Comparison of ENCODE assay signal across 26 cellular contexts in genomic region chr16:70484867-70485266, GRCh38. TPM values are rescaled to one million over a fixed set of nuclear protein-coding genes. Genes with fewer than 3 reads are reported as not detected.
A peak's percentile ranks its signal among the peaks of the same experiment; 100 is the strongest.
DNase-seq lines count a peak whose midpoint lies in the region; ATAC-seq, FAIRE-seq and TF ChIP-seq lines count a peak whose summit lies in the region.
"Had no signal": no experiment of that assay in that cellular context is flagged by ENCODE, and none has a peak within 500 bp of the region (broad histone marks: within the 10 kb centered on the region; RNA-seq: fewer than 3 reads in every experiment).

No MANE protein-coding gene starts in this region.

- peaks cover 31 to 50% of the 10 kb centered on the region in 2 experiments for H3K36me3 ChIP-seq in HepG2 (replicated peaks in 1 of 2; ENCODE audit: control insufficient read depth in 1 of 2, insufficient read depth in 2 of 2, low read length in 2 of 2)
- H3K36me3 ChIP-seq in right lobe of liver: peaks cover 0 to 52% (median 16%) of the 10 kb centered on the region in 4 donors
- H3K36me3 ChIP-seq in upper lobe of right lung: peaks cover 76% of the 10 kb centered on the region

- FAIRE-seq in HepG2 (lab: Jason Lieb, UNC): no peak
- FAIRE-seq: GM12878, GM19239 had no signal

- intact Hi-C loops in HepG2 (cut with micrococcal nuclease; ENCODE audit: unreplicated experiment) (no loop called here), right lobe of liver (cut with DNase I) (no loop called here), upper lobe of right lung (cut with DNase I) (no loop called here)

- H3K4me3 ChIP-seq in HepG2 (replicated peaks in 1 of 3; ENCODE audit: insufficient read depth in 1 of 3, low read depth in 2 of 3, low read length in 3 of 3): no peak overlapping the region
- no peak overlapping the region for H3K4me3 ChIP-seq in right lobe of liver
- H3K4me3 ChIP-seq in upper lobe of right lung: no peak overlapping the region
- H3K4me3 ChIP-seq: BLaER1, GM12878 had no signal

- no peaks in the 10 kb centered on the region for H3K79me2 ChIP-seq in HepG2 (ENCODE audit: insufficient read depth, low read length)

- no peaks in the 10 kb centered on the region for H3K27me3 Mint-ChIP-seq in activated CD4-positive, alpha-beta T cell treated with anti-CD3 and anti-CD28 coated beads, Interleukin-2, amount 10 ng/mL, durations not matched to agents 7 days and 5 days
- H3K27me3 Mint-ChIP-seq in T-helper 17 cell: no peaks in the 10 kb centered on the region
- H3K27me3 Mint-ChIP-seq: CD4-positive, alpha-beta memory T cell; CD4-positive, CD25-positive, alpha-beta regulatory T cell; CD8-positive, alpha-beta memory T cell had no signal

- H3K27ac Mint-ChIP-seq in activated CD4-positive, alpha-beta T cell treated with anti-CD3 and anti-CD28 coated beads, Interleukin-2, amount 10 ng/mL, durations not matched to agents 7 days and 5 days: peak overlapping the region; percentile 19
- peak overlapping the region; percentile 9 for H3K27ac Mint-ChIP-seq in T-helper 17 cell
- H3K27ac Mint-ChIP-seq: CD4-positive, CD25-positive, alpha-beta regulatory T cell had no signal

- no peak overlapping the region for H3K4me2 ChIP-seq in HepG2 (ENCODE audit: low read depth, low read length)
- H3K4me2 ChIP-seq: BLaER1 had no signal

- H3K27me3 ChIP-seq in HepG2 (ENCODE audit: control insufficient read depth in 1 of 2, insufficient read depth in 2 of 2, low read length in 2 of 2) (no peaks in the 10 kb centered on the region), right lobe of liver (no peaks in the 10 kb centered on the region), upper lobe of right lung (no peaks in the 10 kb centered on the region)
- H3K27me3 ChIP-seq: BE2C, BLaER1 had no signal

- ATAC-seq in HepG2 (no peak), right lobe of liver (no peak), T-helper 17 cell (no peak), upper lobe of right lung (no peak)
- ATAC-seq: GM12878 had no signal

- BruUV-seq in HepG2 (replicated peaks; lab: Mats Ljungman, UMichigan): no TSS peak

- POLR2A ChIA-PET in activated CD4-positive, alpha-beta T cell treated with anti-CD3 and anti-CD28 coated beads, Interleukin-2, amount 10 ng/mL, durations not matched to agents 7 days and 5 days (lab: Charles Lee): no interaction called here
- POLR2A ChIA-PET in HepG2 (lab: Yijun Ruan, JAX): interaction anchor here (2.1 kb wide), 1 partner anchor 104 kb away, joined by 6 read pairs; no protein-coding TSS in a partner anchor

- no peaks in the 10 kb centered on the region for H3K9me3 Mint-ChIP-seq in activated CD4-positive, alpha-beta T cell treated with anti-CD3 and anti-CD28 coated beads, Interleukin-2, amount 10 ng/mL, durations not matched to agents 7 days and 5 days
- H3K9me3 Mint-ChIP-seq: CD14-positive monocyte; CD4-positive, alpha-beta memory T cell; CD4-positive, CD25-positive, alpha-beta regulatory T cell; CD8-positive, alpha-beta memory T cell had no signal

- H3K4me3 Mint-ChIP-seq in activated CD4-positive, alpha-beta T cell treated with anti-CD3 and anti-CD28 coated beads, Interleukin-2, amount 10 ng/mL, durations not matched to agents 7 days and 5 days: no peak overlapping the region
- H3K4me3 Mint-ChIP-seq in T-helper 17 cell: no peak overlapping the region
- H3K4me3 Mint-ChIP-seq: CD14-positive monocyte; CD4-positive, alpha-beta memory T cell; CD4-positive, CD25-positive, alpha-beta regulatory T cell; CD8-positive, alpha-beta memory T cell had no signal

- no peaks in the 10 kb centered on the region for H3K9me3 ChIP-seq in HepG2 (ENCODE audit: low read length)
- no peaks in the 10 kb centered on the region for H3K9me3 ChIP-seq in right lobe of liver
- no peaks in the 10 kb centered on the region for H3K9me3 ChIP-seq in T-helper 17 cell (ENCODE audit: control insufficient read depth, low read length, poor library complexity, severe bottlenecking)
- H3K9me3 ChIP-seq in upper lobe of right lung: no peaks in the 10 kb centered on the region
- H3K9me3 ChIP-seq: BE2C, BLaER1 had no signal

- no peak for DNase-seq in activated CD4-positive, alpha-beta T cell treated with anti-CD3 and anti-CD28 coated beads, Interleukin-2, amount 10 ng/mL, durations not matched to agents 7 days and 5 days
- no peak for DNase-seq in activated CD4-positive, alpha-beta T cell treated with anti-CD3 and anti-CD28 coated beads for 1 hour
- DNase-seq in HepG2 (ENCODE audit: low spot score) (no peak), right lobe of liver (no peak), T-helper 17 cell (no peak), upper lobe of right lung (no peak), LoVo (ENCODE audit: low spot score) (no peak)
- DNase-seq: ACHN; BE2C; C1 segment of cervical spinal cord; CD4-positive, alpha-beta memory T cell; CD4-positive, CD25-positive, alpha-beta regulatory T cell; CD8-positive, alpha-beta memory T cell; COR-L47; DMS 273 treated with DMSO at 0.1 percent for 48 hours; DMS153; DMS53; DMS79; DND-41; EL; GDM1 had no signal

- TF ChIP-seq POLR2A in HepG2 (IDR thresholded peaks at IDR 0.05; ENCODE audit: insufficient read depth in 1 of 2, low read depth in 2 of 2, low read length in 2 of 2): no peak
- TF ChIP-seq POLR2A in right lobe of liver (IDR thresholded peaks at IDR 0.05): no peak

- H4K20me1 ChIP-seq in HepG2 (ENCODE audit: insufficient read depth, low read length): no peaks in the 10 kb centered on the region
- H4K20me1 ChIP-seq: BLaER1 had no signal

- 87% methylated on average over 2 of the region's 2 CpGs for WGBS in HepG2 (ENCODE audit: low lambda C conversion rate)
- WGBS in right lobe of liver (ENCODE audit: insufficient coverage, low coverage, low lambda C conversion rate, missing lambda C conversion rate): 100% methylated on average over 1 of the region's 2 CpGs

- H3K27ac ChIP-seq in HepG2 (ENCODE audit: extremely low read length, insufficient read depth, low read length) (no peak overlapping the region), right lobe of liver (no peak overlapping the region), upper lobe of right lung (no peak overlapping the region)
- H3K27ac ChIP-seq: 22Rv1, BLaER1 had no signal

- CTCF ChIA-PET in activated CD4-positive, alpha-beta T cell treated with anti-CD3 and anti-CD28 coated beads, Interleukin-2, amount 10 ng/mL, durations not matched to agents 7 days and 5 days (lab: Charles Lee): interaction anchor here (0.6 to 1.5 kb wide), 2 partner anchors 12 to 66 kb away, joined by 3 read pairs; no protein-coding TSS in a partner anchor
- CTCF ChIA-PET in HepG2 (lab: Yijun Ruan, JAX; ENCODE audit: low intra/inter-chr PET ratio, low total read pairs): no interaction called here

- H3K4me1 Mint-ChIP-seq in activated CD4-positive, alpha-beta T cell treated with anti-CD3 and anti-CD28 coated beads, Interleukin-2, amount 10 ng/mL, durations not matched to agents 7 days and 5 days: no peaks in the 10 kb centered on the region
- no peaks in the 10 kb centered on the region for H3K4me1 Mint-ChIP-seq in T-helper 17 cell
- H3K4me1 Mint-ChIP-seq: CD14-positive monocyte; CD4-positive, alpha-beta memory T cell; CD4-positive, CD25-positive, alpha-beta regulatory T cell; CD8-positive, alpha-beta memory T cell had no signal

- no peak overlapping the region for H2AFZ ChIP-seq in HepG2 (ENCODE audit: low read length)

- peaks cover 12% of the 10 kb centered on the region for H3K4me1 ChIP-seq in HepG2 (ENCODE audit: insufficient read depth, low read length)
- no peaks in the 10 kb centered on the region for H3K4me1 ChIP-seq in right lobe of liver
- no peaks in the 10 kb centered on the region for H3K4me1 ChIP-seq in upper lobe of right lung
- H3K4me1 ChIP-seq: BE2C had no signal

- no peak for TF ChIP-seq RAD21 in HepG2 (CRISPR knock-in tag; IDR thresholded peaks at IDR 0.05)

- TF ChIP-seq EP300 in HepG2 (IDR thresholded peaks at IDR 0.05; ENCODE audit: low read depth in 2 of 2, low read length in 2 of 2): no peak
- TF ChIP-seq EP300 in HepG2 (CRISPR knock-in tag; IDR thresholded peaks at IDR 0.05; ENCODE audit: borderline replicate concordance): no peak

- in situ Hi-C loops in HepG2 (cut with HindIII; ENCODE audit: extremely low pct_ligation_motif_present, low pct_unique_long_range_greater_than_20kb): no loop called here

- H3K36me3 Mint-ChIP-seq in activated CD4-positive, alpha-beta T cell treated with anti-CD3 and anti-CD28 coated beads, Interleukin-2, amount 10 ng/mL, durations not matched to agents 7 days and 5 days (ENCODE audit: low read depth): peaks cover 20% of the 10 kb centered on the region
- H3K36me3 Mint-ChIP-seq in T-helper 17 cell (ENCODE audit: low read depth): no peaks in the 10 kb centered on the region

- H3K9ac ChIP-seq in HepG2 (ENCODE audit: insufficient read depth, low read depth, low read length): no peak overlapping the region
- H3K9ac ChIP-seq: BLaER1 had no signal

- TF ChIP-seq CTCF in HepG2 (CRISPR knock-in tag; IDR thresholded peaks at IDR 0.05) (no peak), right lobe of liver (IDR thresholded peaks at IDR 0.05) (no peak), upper lobe of right lung (IDR thresholded peaks at IDR 0.05) (no peak)

RNA-seq across cellular contexts. Expression of gene FCSK, which starts 30.5 kb away (rescaled TPM):
- 10 to 100 TPM; 16.8 to 18.8 TPM for total RNA-seq in activated CD4-positive, alpha-beta T cell treated with anti-CD3 and anti-CD28 coated beads, Interleukin-2, amount 10 ng/mL, durations not matched to agents 7 days and 5 days
- 4.9 and 9.1 TPM in 2 replicates for total RNA-seq in HepG2 (2016; rRNA removed; fragmentation: Illumina TruSeq; extraction: Trizol)
- total RNA-seq in HepG2 (2016; cell fraction: cytosol; rRNA removed; fragmentation: Illumina TruSeq; extraction: Trizol; ENCODE audit: low read depth): 4.4 and 5.2 TPM in 2 replicates
- 4.2 and 8.4 TPM in 2 replicates for total RNA-seq in HepG2 (2016; cell fraction: insoluble cytoplasmic fraction; rRNA removed; fragmentation: Illumina TruSeq; extraction: Trizol)
- total RNA-seq in HepG2 (2016; cell fraction: membrane; rRNA removed; fragmentation: Illumina TruSeq; extraction: Trizol): 2.6 and 3.0 TPM in 2 replicates
- total RNA-seq in HepG2 (2016; cell fraction: nucleus; rRNA removed; fragmentation: Illumina TruSeq; extraction: Trizol): 12.1 and 12.8 TPM in 2 replicates
- polyA plus RNA-seq in HepG2 (2011; rRNA removed): 15.0 and 19.2 TPM in 2 replicates
- 6.7 and 8.3 TPM in 2 replicates for polyA plus RNA-seq in HepG2 (2011; cell fraction: cytosol; rRNA removed)
- 81.8 and 104 TPM in 2 replicates for polyA plus RNA-seq in HepG2 (2011; cell fraction: nucleus; rRNA removed)
- 6.2 and 6.4 TPM in 2 replicates for polyA plus RNA-seq in HepG2 (2012)
- polyA plus RNA-seq in HepG2 (2016; cell fraction: cytosol; fragmentation: Illumina TruSeq; extraction: Trizol; ENCODE audit: low read depth): 0.53 and 0.70 TPM in 2 replicates
- 3.5 and 3.9 TPM in 2 replicates for polyA plus RNA-seq in HepG2 (2016; cell fraction: insoluble cytoplasmic fraction; fragmentation: Illumina TruSeq; extraction: Trizol; ENCODE audit: low read depth)
- polyA plus RNA-seq in HepG2 (2016; cell fraction: membrane; fragmentation: Illumina TruSeq; extraction: Trizol; ENCODE audit: low read depth): 1.2 and 1.3 TPM in 2 replicates
- polyA plus RNA-seq in HepG2 (2016; cell fraction: nucleus; fragmentation: Illumina TruSeq; extraction: Trizol; ENCODE audit: insufficient read depth, low read depth): 28.7 and 33.1 TPM in 2 replicates
- polyA minus RNA-seq in HepG2 (2011; rRNA and poly(A)+ RNA removed; ENCODE audit: low replicate concordance): 24.8 and 29.5 TPM in 2 replicates
- polyA minus RNA-seq in HepG2 (2011; cell fraction: cytosol; rRNA and poly(A)+ RNA removed): 4.3 and 5.3 TPM in 2 replicates
- polyA minus RNA-seq in HepG2 (2011; cell fraction: nucleus; rRNA and poly(A)+ RNA removed): 15.6 and 19.0 TPM in 2 replicates
- total RNA-seq in right lobe of liver: 10 to 100 TPM; 10.9 to 16.7 (median 13.4) TPM
- 10 to 100 TPM; 27.1 to 27.7 TPM for total RNA-seq in T-helper 17 cell
- 26.0 TPM for total RNA-seq in upper lobe of right lung

RNA-seq across cellular contexts. Expression of gene COG4, which starts 38.5 kb away (rescaled TPM):
- total RNA-seq in activated CD4-positive, alpha-beta T cell treated with anti-CD3 and anti-CD28 coated beads, Interleukin-2, amount 10 ng/mL, durations not matched to agents 7 days and 5 days: 10 to 100 TPM; 59.8 to 70.8 TPM
- total RNA-seq in HepG2 (2016; rRNA removed; fragmentation: Illumina TruSeq; extraction: Trizol) (73.8 and 85.7 TPM in 2 replicates), right lobe of liver (10 to 100 TPM; 24.5 to 32.9 (median 30.7) TPM), T-helper 17 cell (10 to 100 TPM; 26.3 to 54.0 TPM), upper lobe of right lung (63.0 TPM)
- 9.8 and 10.8 TPM in 2 replicates for total RNA-seq in HepG2 (2016; cell fraction: cytosol; rRNA removed; fragmentation: Illumina TruSeq; extraction: Trizol; ENCODE audit: low read depth)
- total RNA-seq in HepG2 (2016; cell fraction: insoluble cytoplasmic fraction; rRNA removed; fragmentation: Illumina TruSeq; extraction: Trizol): 73.6 and 85.8 TPM in 2 replicates
- total RNA-seq in HepG2 (2016; cell fraction: membrane; rRNA removed; fragmentation: Illumina TruSeq; extraction: Trizol): 16.2 and 17.5 TPM in 2 replicates
- total RNA-seq in HepG2 (2016; cell fraction: nucleus; rRNA removed; fragmentation: Illumina TruSeq; extraction: Trizol): 47.2 and 51.5 TPM in 2 replicates
- 51.1 and 52.7 TPM in 2 replicates for polyA plus RNA-seq in HepG2 (2011; rRNA removed)
- 40.4 and 61.2 TPM in 2 replicates for polyA plus RNA-seq in HepG2 (2011; cell fraction: cytosol; rRNA removed)
- polyA plus RNA-seq in HepG2 (2011; cell fraction: nucleus; rRNA removed): 138 and 141 TPM in 2 replicates
- polyA plus RNA-seq in HepG2 (2012): 38.9 and 41.3 TPM in 2 replicates
- polyA plus RNA-seq in HepG2 (2016; cell fraction: cytosol; fragmentation: Illumina TruSeq; extraction: Trizol; ENCODE audit: low read depth): 4.5 and 4.8 TPM in 2 replicates
- polyA plus RNA-seq in HepG2 (2016; cell fraction: insoluble cytoplasmic fraction; fragmentation: Illumina TruSeq; extraction: Trizol; ENCODE audit: low read depth): 53.2 and 57.0 TPM in 2 replicates
- polyA plus RNA-seq in HepG2 (2016; cell fraction: membrane; fragmentation: Illumina TruSeq; extraction: Trizol; ENCODE audit: low read depth): 5.8 and 7.8 TPM in 2 replicates
- 75.3 and 76.0 TPM in 2 replicates for polyA plus RNA-seq in HepG2 (2016; cell fraction: nucleus; fragmentation: Illumina TruSeq; extraction: Trizol; ENCODE audit: insufficient read depth, low read depth)
- 62.6 and 88.2 TPM in 2 replicates for polyA minus RNA-seq in HepG2 (2011; rRNA and poly(A)+ RNA removed; ENCODE audit: low replicate concordance)
- polyA minus RNA-seq in HepG2 (2011; cell fraction: cytosol; rRNA and poly(A)+ RNA removed): 21.7 and 23.0 TPM in 2 replicates
- 43.4 and 56.8 TPM in 2 replicates for polyA minus RNA-seq in HepG2 (2011; cell fraction: nucleus; rRNA and poly(A)+ RNA removed)

RNA-seq across cellular contexts. Expression of gene SF3B3, which starts 38.7 kb away (rescaled TPM):
- 100 to 1,000 TPM; 369 to 376 TPM for total RNA-seq in activated CD4-positive, alpha-beta T cell treated with anti-CD3 and anti-CD28 coated beads, Interleukin-2, amount 10 ng/mL, durations not matched to agents 7 days and 5 days
- 500 and 817 TPM in 2 replicates for total RNA-seq in HepG2 (2016; rRNA removed; fragmentation: Illumina TruSeq; extraction: Trizol)
- 52.3 and 54.5 TPM in 2 replicates for total RNA-seq in HepG2 (2016; cell fraction: cytosol; rRNA removed; fragmentation: Illumina TruSeq; extraction: Trizol; ENCODE audit: low read depth)
- 484 and 682 TPM in 2 replicates for total RNA-seq in HepG2 (2016; cell fraction: insoluble cytoplasmic fraction; rRNA removed; fragmentation: Illumina TruSeq; extraction: Trizol)
- 138 and 170 TPM in 2 replicates for total RNA-seq in HepG2 (2016; cell fraction: membrane; rRNA removed; fragmentation: Illumina TruSeq; extraction: Trizol)
- total RNA-seq in HepG2 (2016; cell fraction: nucleus; rRNA removed; fragmentation: Illumina TruSeq; extraction: Trizol): 336 and 347 TPM in 2 replicates
- polyA plus RNA-seq in HepG2 (2011; rRNA removed): 140 and 157 TPM in 2 replicates
- 134 and 147 TPM in 2 replicates for polyA plus RNA-seq in HepG2 (2011; cell fraction: cytosol; rRNA removed)
- 150 and 189 TPM in 2 replicates for polyA plus RNA-seq in HepG2 (2011; cell fraction: nucleus; rRNA removed)
- 211 and 269 TPM in 2 replicates for polyA plus RNA-seq in HepG2 (2012)
- polyA plus RNA-seq in HepG2 (2016; cell fraction: cytosol; fragmentation: Illumina TruSeq; extraction: Trizol; ENCODE audit: low read depth): 31.7 and 36.7 TPM in 2 replicates
- 551 and 651 TPM in 2 replicates for polyA plus RNA-seq in HepG2 (2016; cell fraction: insoluble cytoplasmic fraction; fragmentation: Illumina TruSeq; extraction: Trizol; ENCODE audit: low read depth)
- polyA plus RNA-seq in HepG2 (2016; cell fraction: membrane; fragmentation: Illumina TruSeq; extraction: Trizol; ENCODE audit: low read depth): 103 and 131 TPM in 2 replicates
- polyA plus RNA-seq in HepG2 (2016; cell fraction: nucleus; fragmentation: Illumina TruSeq; extraction: Trizol; ENCODE audit: insufficient read depth, low read depth): 452 and 475 TPM in 2 replicates
- polyA minus RNA-seq in HepG2 (2011; rRNA and poly(A)+ RNA removed; ENCODE audit: low replicate concordance): 774 and 825 TPM in 2 replicates
- 152 and 162 TPM in 2 replicates for polyA minus RNA-seq in HepG2 (2011; cell fraction: cytosol; rRNA and poly(A)+ RNA removed)
- polyA minus RNA-seq in HepG2 (2011; cell fraction: nucleus; rRNA and poly(A)+ RNA removed): 238 and 284 TPM in 2 replicates
- 100 to 1,000 TPM in 1 of 6 experiments, 10 to 100 TPM in 5; 51.4 to 110 (median 90.7) TPM for total RNA-seq in right lobe of liver
- total RNA-seq in T-helper 17 cell: 100 to 1,000 TPM; 163 to 182 TPM
- total RNA-seq in upper lobe of right lung: 174 TPM

RNA-seq across cellular contexts. Expression of gene ST3GAL2, which starts 46.0 kb away (rescaled TPM):
- 10 to 100 TPM; 24.5 to 25.6 TPM for total RNA-seq in activated CD4-positive, alpha-beta T cell treated with anti-CD3 and anti-CD28 coated beads, Interleukin-2, amount 10 ng/mL, durations not matched to agents 7 days and 5 days
- total RNA-seq in HepG2 (2016; rRNA removed; fragmentation: Illumina TruSeq; extraction: Trizol): 17.8 and 24.9 TPM in 2 replicates
- 3.6 TPM in 2 replicates for total RNA-seq in HepG2 (2016; cell fraction: cytosol; rRNA removed; fragmentation: Illumina TruSeq; extraction: Trizol; ENCODE audit: low read depth)
- total RNA-seq in HepG2 (2016; cell fraction: insoluble cytoplasmic fraction; rRNA removed; fragmentation: Illumina TruSeq; extraction: Trizol): 15.8 and 25.9 TPM in 2 replicates
- 14.6 and 18.9 TPM in 2 replicates for total RNA-seq in HepG2 (2016; cell fraction: membrane; rRNA removed; fragmentation: Illumina TruSeq; extraction: Trizol)
- 15.0 and 18.9 TPM in 2 replicates for total RNA-seq in HepG2 (2016; cell fraction: nucleus; rRNA removed; fragmentation: Illumina TruSeq; extraction: Trizol)
- 16.3 and 17.0 TPM in 2 replicates for polyA plus RNA-seq in HepG2 (2011; rRNA removed)
- 10.9 and 15.5 TPM in 2 replicates for polyA plus RNA-seq in HepG2 (2011; cell fraction: cytosol; rRNA removed)
- polyA plus RNA-seq in HepG2 (2011; cell fraction: nucleus; rRNA removed): 14.6 and 16.7 TPM in 2 replicates
- 13.3 and 16.9 TPM in 2 replicates for polyA plus RNA-seq in HepG2 (2012)
- polyA plus RNA-seq in HepG2 (2016; cell fraction: cytosol; fragmentation: Illumina TruSeq; extraction: Trizol; ENCODE audit: low read depth): 2.3 and 2.9 TPM in 2 replicates
- 20.4 and 21.6 TPM in 2 replicates for polyA plus RNA-seq in HepG2 (2016; cell fraction: insoluble cytoplasmic fraction; fragmentation: Illumina TruSeq; extraction: Trizol; ENCODE audit: low read depth)
- polyA plus RNA-seq in HepG2 (2016; cell fraction: membrane; fragmentation: Illumina TruSeq; extraction: Trizol; ENCODE audit: low read depth): 11.6 and 11.9 TPM in 2 replicates
- polyA plus RNA-seq in HepG2 (2016; cell fraction: nucleus; fragmentation: Illumina TruSeq; extraction: Trizol; ENCODE audit: insufficient read depth, low read depth): 22.8 and 26.4 TPM in 2 replicates
- polyA minus RNA-seq in HepG2 (2011; rRNA and poly(A)+ RNA removed; ENCODE audit: low replicate concordance): 49.4 and 94.6 TPM in 2 replicates
- 25.8 and 27.6 TPM in 2 replicates for polyA minus RNA-seq in HepG2 (2011; cell fraction: cytosol; rRNA and poly(A)+ RNA removed)
- polyA minus RNA-seq in HepG2 (2011; cell fraction: nucleus; rRNA and poly(A)+ RNA removed): 22.4 and 31.0 TPM in 2 replicates
- 10 to 100 TPM; 10.4 to 16.7 (median 14.5) TPM for total RNA-seq in right lobe of liver
- 10 to 100 TPM; 11.8 to 14.4 TPM for total RNA-seq in T-helper 17 cell
- total RNA-seq in upper lobe of right lung: 30.9 TPM
